ENCODE assay signal across 9 cellular contexts in genomic region chr4:41661447-41662076, GRCh38.
DNase-seq lines count a peak whose midpoint lies in the region; ATAC-seq, FAIRE-seq and TF ChIP-seq lines count a peak whose summit lies in the region.
"Had no signal": no experiment of that assay in that cellular context is flagged by ENCODE, and none has a peak within 500 bp of the region (broad histone marks: within the 10 kb centered on the region; RNA-seq: fewer than 3 reads in every experiment).

No MANE protein-coding gene starts in this region.

- intact Hi-C loops in K562 (cut with micrococcal nuclease) = loop anchor here (1.0 kb wide), 1 partner anchor 380 kb away; no protein-coding TSS in a partner anchor

- WGBS in K562 (ENCODE audit: insufficient coverage, low coverage, missing lambda C conversion rate) = 6% methylated on average over 6 of the region's 6 CpGs

- POLR2A ChIA-PET in K562 (lab: Yijun Ruan, JAX) = interaction anchor here (1.0 kb wide), 1 partner anchor 13 kb away, joined by 3 read pairs; no protein-coding TSS in a partner anchor

- TF ChIP-seq CTCF in GM13977 (IDR thresholded peaks at IDR 0.05; ENCODE audit: extremely low read depth, insufficient read depth, missing control alignments) = peak; percentile 85
- TF ChIP-seq CTCF in RWPE2 (IDR thresholded peaks at IDR 0.05; ENCODE audit: poor library complexity, severe bottlenecking) = peak; percentile 97
- TF ChIP-seq CTCF in K562 (IDR thresholded peaks at IDR 0.05 in 2 of 3, conservative IDR thresholded peaks at IDR 0.05 in 1 of 3; ENCODE audit: insufficient read depth in 2 of 3, low read depth in 1 of 3, low read length in 3 of 3) = peak; percentile 71 to 89 (median 88)

- FAIRE-seq in K562 (lab: Jason Lieb, UNC) = peak; percentile 83

- H3K4me1 ChIP-seq in RWPE2 (ENCODE audit: insufficient read depth, poor library complexity, severe bottlenecking) = no peaks in the 10 kb centered on the region
- no peaks in the 10 kb centered on the region for H3K4me1 ChIP-seq in K562 (replicated peaks in 1 of 2; ENCODE audit: control insufficient read depth in 2 of 2, insufficient read depth in 2 of 2, low read length in 2 of 2)

- in situ Hi-C loops in GM13977 (cut with MboI; ENCODE audit: low pct_unique_long_range_greater_than_20kb, low sequenced_read_pairs, unreplicated experiment) (loop anchor here (25.0 kb wide), 1 partner anchor 374 kb away; no protein-coding TSS in a partner anchor), K562 (cut with MboI) (no loop called here)

- H3K27ac ChIP-seq in RWPE2 (ENCODE audit: poor library complexity, severe bottlenecking) (no peak overlapping the region), K562 (ENCODE audit: extremely low read depth, low read depth, low read length) (no peak overlapping the region)

- no peaks in the 10 kb centered on the region for H3K9me1 ChIP-seq in K562 (ENCODE audit: control insufficient read depth, insufficient read depth, low read length)

- H3K9me3 ChIP-seq in RWPE2 (ENCODE audit: severe bottlenecking) (no peaks in the 10 kb centered on the region), K562 (replicated peaks; ENCODE audit: control insufficient read depth, insufficient read depth, low read depth, low read length) (no peaks in the 10 kb centered on the region)

- H3K36me3 ChIP-seq in RWPE2 (ENCODE audit: low read depth) (peaks cover 46% of the 10 kb centered on the region), K562 (ENCODE audit: control insufficient read depth, insufficient read depth, low read length) (no peaks in the 10 kb centered on the region)

- no peak for TF ChIP-seq EP300 in K562 (IDR thresholded peaks at IDR 0.05; ENCODE audit: low read length)

- H4K20me1 ChIP-seq in K562 (replicated peaks; ENCODE audit: control insufficient read depth, insufficient read depth, low read length) = no peaks in the 10 kb centered on the region

- TF ChIP-seq POLR2A in K562 (conservative IDR thresholded peaks at IDR 0.05) = no peak

- H3K79me2 ChIP-seq in K562 (ENCODE audit: control insufficient read depth, insufficient read depth, low read length) = no peaks in the 10 kb centered on the region

- no peak overlapping the region for H2AFZ ChIP-seq in K562 (ENCODE audit: low read depth, low read length)

- ATAC-seq in RWPE2 (ENCODE audit: low read depth) (peak; percentile 73; the same call in 2 of the 3 replicates), K562 (peak; percentile 86)
- ATAC-seq: naive thymus-derived CD8-positive, alpha-beta T cell had no signal

- no TSS peak for BruUV-seq in K562 (replicated peaks; lab: Mats Ljungman, UMichigan)

- peak; percentile 73 to 74 for TF ChIP-seq RAD21 in K562 (CRISPR knock-in tag; conservative IDR thresholded peaks at IDR 0.05 in 1 of 2, IDR thresholded peaks at IDR 0.05 in 1 of 2)

- H3K9ac ChIP-seq in K562 (ENCODE audit: insufficient read depth in 1 of 2, low read depth in 2 of 2, low read length in 2 of 2) = no peak overlapping the region

- no peak overlapping the region for H3K4me2 ChIP-seq in K562 (ENCODE audit: insufficient read depth, low read length)

- CTCF ChIA-PET in K562 (lab: Yijun Ruan, JAX; ENCODE audit: low intra/inter-chr PET ratio) = interaction anchor here (0.6 to 2.5 kb wide), 3 partner anchors 381 to 734 kb away, joined by 4 to 18 read pairs (median 5); no protein-coding TSS in a partner anchor

- no peak overlapping the region for H3K4me3 ChIP-seq in Jurkat, Clone E6-1 (ENCODE audit: low read length)
- H3K4me3 ChIP-seq in RWPE2 (ENCODE audit: severe bottlenecking) = no peak overlapping the region
- no peak overlapping the region for H3K4me3 ChIP-seq in K562

- H3K27me3 ChIP-seq in RWPE2 (ENCODE audit: insufficient read depth, poor library complexity, severe bottlenecking) = no peaks in the 10 kb centered on the region
- H3K27me3 ChIP-seq in K562 (ENCODE audit: control insufficient read depth in 2 of 2, insufficient read depth in 2 of 2, low read length in 2 of 2) = peaks cover 0 to 5% of the 10 kb centered on the region in 2 experiments; a peak in 2 of 5 replicates

- DNase-seq in AML-193 (lab: John Stamatoyannopoulos, UW) (peak; percentile 23 to 46), GM13977 (ENCODE audit: low spot score) (peak; percentile 47), RWPE2 (ENCODE audit: low spot score) (no peak), K562 (ENCODE audit: extremely low read depth in 1 of 4, low spot score in 3 of 4) (peak; percentile 56 to 66 (median 64)), iPS-NIHi7 (ENCODE audit: extremely low spot score) (peak; percentile 61)
- DNase-seq in Jurkat, Clone E6-1 (ENCODE audit: low read depth, low spot score) = peak; percentile 19
- peak; percentile 14 to 31 (median 29) for DNase-seq in stimulated activated CD4-positive, alpha-beta T cell treated with anti-CD3 and anti-CD28 coated beads, Interleukin-12 subunit alpha, Interleukin-12 subunit beta, amount 100 ng/mL, for 48 hours (ENCODE audit: low read depth in 2 of 3, low spot score in 1 of 3)
- no peak for DNase-seq in central memory CD4-positive, alpha-beta T cell

TF ChIP-seq in K562, 482 proteins besides CTCF, POLR2A, EP300 and RAD21:
- no peak for TF ChIP-seq ZNF121 (CRISPR knock-in tag; conservative IDR thresholded peaks at IDR 0.05)
- no peak for TF ChIP-seq MAX (CRISPR knock-in tag; IDR thresholded peaks at IDR 0.05)
- no peak for TF ChIP-seq RBFOX2 (IDR thresholded peaks at IDR 0.05; ENCODE audit: low read depth, low read length)
- no peak for TF ChIP-seq NCOA6 (IDR thresholded peaks at IDR 0.05)
- peak; percentile 57 for TF ChIP-seq SMC3 (conservative IDR thresholded peaks at IDR 0.05; ENCODE audit: insufficient read depth, low read depth, low read length)
- TF ChIP-seq KLF16 (IDR thresholded peaks at IDR 0.05) = peak; percentile 43; the same call in 1 of the 2 replicates
- 0 out of 2 replicates have a peak, but pooled peaks have one; percentile 15 for TF ChIP-seq DEAF1 (CRISPR knock-in tag; IDR thresholded peaks at IDR 0.05)
- no peak for TF ChIP-seq ZNF785 (CRISPR knock-in tag; IDR thresholded peaks at IDR 0.05)
- no peak for TF ChIP-seq ZC3H4 (CRISPR knock-in tag; IDR thresholded peaks at IDR 0.05; ENCODE audit: borderline replicate concordance)
- TF ChIP-seq MYC (IDR thresholded peaks at IDR 0.05; ENCODE audit: low read depth, low read length) = 0 out of 2 replicates have a peak, but pooled peaks have one; percentile 25
- TF ChIP-seq MYC (CRISPR knock-in tag; IDR thresholded peaks at IDR 0.05; ENCODE audit: borderline replicate concordance, low read depth) = no peak

Comparison
In these comparisons a context has a peak if more than half of its experiments do, and no peak if none do; other contexts are left out.
1. DNase-seq: peak in AML-193 (2 of 2), GM13977 (single experiment), Jurkat, Clone E6-1 (single experiment), K562 (4 of 4), iPS-NIHi7 (single experiment) and stimulated activated CD4-positive, alpha-beta T cell treated with anti-CD3 and anti-CD28 coated beads, Interleukin-12 subunit alpha, Interleukin-12 subunit beta, amount 100 ng/mL, for 48 hours (3 of 3); none in RWPE2 (single experiment) and central memory CD4-positive, alpha-beta T cell (single experiment).
2. Peak in every context shown above with its lines, with median percentiles within 50 percentile points of each other: CTCF ChIP-seq.